Comparison of ENCODE assay signal across 18 cellular contexts in genomic region chr3:175885196-175885766, GRCh38.
A peak's percentile ranks its signal among the peaks of the same experiment; 100 is the strongest.
DNase-seq lines count a peak whose midpoint lies in the region; ATAC-seq and TF ChIP-seq lines count a peak whose summit lies in the region.
"Had no signal": no experiment of that assay in that cellular context is flagged by ENCODE, and none has a peak within 500 bp of the region (broad histone marks: within the 10 kb centered on the region; RNA-seq: fewer than 3 reads in every experiment).

No MANE protein-coding gene starts in this region.

- DNase-seq in right cardiac atrium, result peak in 2 of 3 donors; percentile 10 to 22
- DNase-seq in heart left ventricle, result no peak
- peak; percentile 43 for DNase-seq in NCI-H69 (lab: John Stamatoyannopoulos, UW)
- DNase-seq in myocyte (ENCODE audit: low read depth), result peak; percentile 43
- DNase-seq: CD8-positive, alpha-beta T cell; DMS79 treated with DMSO at 0.1 percent for 48 hours; GOT3; IMR-90; NCI-H1417 treated with DMSO at 0.1 percent for 48 hours; NCI-H1930; NCI-H526; NK-92 treated with Interleukin-12 subunit alpha and Interleukin-12 subunit beta, amount 100 ng/mL, for 24 hours; SHP77 had no signal

- intact Hi-C loops in right cardiac atrium (cut with DNase I) (no loop called here), heart left ventricle (cut with DNase I) (no loop called here)

- no peaks in the 10 kb centered on the region for H3K4me1 ChIP-seq in right cardiac atrium (ENCODE audit: control insufficient read depth, insufficient read depth, low read length)
- no peaks in the 10 kb centered on the region for H3K4me1 ChIP-seq in heart left ventricle
- H3K4me1 ChIP-seq: BLaER1 had no signal

- H3K27me3 ChIP-seq in right cardiac atrium (ENCODE audit: control insufficient read depth, insufficient read depth) (peaks cover 2% of the 10 kb centered on the region), heart left ventricle (no peaks in the 10 kb centered on the region)
- H3K27me3 ChIP-seq: BLaER1 had no signal

- no peak overlapping the region for H3K4me3 ChIP-seq in right cardiac atrium (ENCODE audit: low read length)
- no peak overlapping the region for H3K4me3 ChIP-seq in heart left ventricle
- H3K4me3 ChIP-seq: BLaER1 had no signal

- ATAC-seq in right cardiac atrium (no peak), heart left ventricle (no peak), GM18502 (IDR thresholded peaks at IDR 0.05; ENCODE audit: poor library complexity, unreplicated experiment) (no peak), GM21723 (IDR thresholded peaks at IDR 0.05; ENCODE audit: unreplicated experiment) (no peak), GM21619 (IDR thresholded peaks at IDR 0.05; ENCODE audit: unreplicated experiment) (no peak), HG02642 (IDR thresholded peaks at IDR 0.05; ENCODE audit: poor library complexity, unreplicated experiment) (no peak)
- ATAC-seq: CD8-positive, alpha-beta T cell had no signal

- no peaks in the 10 kb centered on the region for H3K36me3 ChIP-seq in heart left ventricle
- H3K36me3 ChIP-seq: BLaER1 had no signal

- TF ChIP-seq CTCF in heart left ventricle (IDR thresholded peaks at IDR 0.05), result no peak

- H3K9me3 ChIP-seq in right cardiac atrium (ENCODE audit: control insufficient read depth, low read length), result no peaks in the 10 kb centered on the region
- H3K9me3 ChIP-seq in heart left ventricle, result peaks cover 0 to 12% (median 0%) of the 10 kb centered on the region in 12 donors

- H3K27ac ChIP-seq in right cardiac atrium (ENCODE audit: low read length) (no peak overlapping the region), heart left ventricle (no peak overlapping the region)
- H3K27ac ChIP-seq: BLaER1 had no signal

- WGBS in right cardiac atrium, result 79% methylated on average over 11 of the region's 11 CpGs
- 79 to 89% (median 82%) methylated on average over 9 to 11 of the region's 11 CpGs for WGBS in heart left ventricle, 4 donors

- no peak for TF ChIP-seq POLR2A in heart left ventricle (IDR thresholded peaks at IDR 0.05)

Comparison
In these comparisons a context has a peak if more than half of its experiments do, and no peak if none do; other contexts are left out.
1. DNase-seq: peak in right cardiac atrium (2 of 3), NCI-H69 (single experiment) and myocyte (single experiment); none in heart left ventricle (0 of 5).